ENCODE assay signal across 8 cellular contexts in the genomic region with DNA sequence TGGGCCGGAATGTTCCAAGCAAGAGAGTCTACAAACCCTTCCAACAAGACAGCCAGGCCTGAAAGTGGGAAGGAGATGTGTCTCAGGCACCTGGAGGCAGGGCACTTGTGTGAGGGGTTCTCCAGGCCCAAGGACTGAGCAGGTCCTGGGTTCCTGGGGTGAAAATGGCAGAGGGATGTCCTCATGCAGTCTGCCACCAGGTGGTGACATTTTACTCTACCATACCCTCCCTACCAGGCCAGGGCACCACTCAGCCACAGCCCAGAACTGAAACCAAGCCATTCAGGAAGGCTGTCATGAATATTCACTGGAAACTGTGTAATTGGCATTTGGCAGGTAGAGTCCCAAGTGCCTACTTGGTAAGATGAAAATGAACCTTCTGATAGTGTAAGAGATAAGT.
DNase-seq lines count a peak whose midpoint lies in the region; ATAC-seq, FAIRE-seq and TF ChIP-seq lines count a peak whose summit lies in the region.

No MANE protein-coding gene starts in this region.

- no peak overlapping the region for H4K5ac ChIP-seq in H9 (ENCODE audit: insufficient read length, low read depth, low read length)

- H3K56ac ChIP-seq in H9 (ENCODE audit: insufficient read length, low read depth, low read length) = no peak overlapping the region

- no peak overlapping the region for H3T11ph ChIP-seq in H9 (ENCODE audit: low read length)

- H3K27me3 Mint-ChIP-seq in H9 (ENCODE audit: low read depth) = no peaks in the 10 kb centered on the region; the same call in none of the 2 replicates

- no peak for TF ChIP-seq POLR2A in body of pancreas (IDR thresholded peaks at IDR 0.05)

- DNase-seq in GDM1 (lab: John Stamatoyannopoulos, UW) (peak; percentile 35), H9 (peak; percentile 67), NAMALWA (ENCODE audit: low spot score) (peak; percentile 79), SKM-1 (lab: John Stamatoyannopoulos, UW; ENCODE audit: unreplicated experiment) (peak; percentile 13), body of pancreas (peak; percentile 63 to 74 (median 66)), kidney (no peak)
- DNase-seq in stimulated activated CD4-positive, alpha-beta T cell treated with anti-CD3 and anti-CD28 coated beads, TNF-alpha, amount 100 ng/mL, for 48 hours (ENCODE audit: low read depth in 3 of 3) = peak; percentile 1 to 21 (median 14)

- no peak overlapping the region for H3K27ac Mint-ChIP-seq in H9

- no peaks in the 10 kb centered on the region for H3K79me1 ChIP-seq in H9 (ENCODE audit: insufficient read depth, low read depth, low read length, poor library complexity, severe bottlenecking)

- H3K4me3 ChIP-seq in body of pancreas = no peak overlapping the region
- H3K4me3 ChIP-seq in kidney (ENCODE audit: low read length in 2 of 2) = no peak overlapping the region

- no peak overlapping the region for H2BK5ac ChIP-seq in H9 (ENCODE audit: insufficient read length, low read length)

- H2BK12ac ChIP-seq in H9 (ENCODE audit: insufficient read length, low read depth, low read length) = no peak overlapping the region

- no peaks in the 10 kb centered on the region; the same call in 1 of the 2 replicates for H3K4me1 ChIP-seq in H9 (ENCODE audit: insufficient read depth, low read length)
- peaks cover 5% of the 10 kb centered on the region for H3K4me1 ChIP-seq in body of pancreas
- peaks cover 7 to 14% of the 10 kb centered on the region in 2 donors for H3K4me1 ChIP-seq in kidney (ENCODE audit: control insufficient read depth in 1 of 2, insufficient read depth in 1 of 2, low read depth in 1 of 2, low read length in 2 of 2)

- no peak overlapping the region for H3K23ac ChIP-seq in H9 (ENCODE audit: insufficient read length, low read depth, low read length)

- H3K27ac ChIP-seq in H9 (ENCODE audit: insufficient read length, low read depth, low read length) (no peak overlapping the region), body of pancreas (no peak overlapping the region), kidney (ENCODE audit: low read depth in 2 of 2, low read length in 2 of 2) (no peak overlapping the region)

- no peak overlapping the region for H3K9ac ChIP-seq in H9 (ENCODE audit: extremely low read depth, insufficient read length, low read length)
- H3K9ac ChIP-seq in kidney (ENCODE audit: low read length in 2 of 2) = no peak overlapping the region

- no peaks in the 10 kb centered on the region for H3K9me3 Mint-ChIP-seq in H9

- H2BK15ac ChIP-seq in H9 (ENCODE audit: low read depth, low read length) = no peak overlapping the region

- WGBS in H9 (ENCODE audit: extremely low coverage, insufficient read length, low lambda C conversion rate) = no CpG with 5 or more reads among the region's 1 CpG
- 82 to 87% methylated on average over 1 of the region's 1 CpG for WGBS in body of pancreas, 2 donors

- intact Hi-C loops in body of pancreas (cut with DNase I) = loop anchor here (10.0 kb wide), 1 partner anchor 195 kb away; no protein-coding TSS in a partner anchor
- intact Hi-C loops in kidney (cut with DNase I) = no loop called here

- no peaks in the 10 kb centered on the region for H3K36me3 Mint-ChIP-seq in H9 (ENCODE audit: insufficient read depth in 1 of 3, low read depth in 3 of 3)

- no peaks in the 10 kb centered on the region for H3K79me2 ChIP-seq in H9 (ENCODE audit: insufficient read depth, low read length)

- H3K4me2 ChIP-seq in H9 (ENCODE audit: insufficient read depth, insufficient read length, low read length) = no peak overlapping the region

- FAIRE-seq in kidney (lab: Jason Lieb, UNC) = no peak

- H4K8ac ChIP-seq in H9 (replicated peaks; ENCODE audit: insufficient read length, low read depth, low read length) = no peak overlapping the region

- H3K18ac ChIP-seq in H9 (ENCODE audit: insufficient read length, low read depth, low read length) = no peak overlapping the region

- H2BK120ac ChIP-seq in H9 (ENCODE audit: low read depth, low read length, poor library complexity, severe bottlenecking) = no peak overlapping the region

- H4K91ac ChIP-seq in H9 (ENCODE audit: insufficient read length, low read depth, low read length) = no peak overlapping the region

- no peak overlapping the region for H2BK20ac ChIP-seq in H9 (ENCODE audit: low read depth, low read length, poor library complexity, severe bottlenecking)

- H3K36me3 ChIP-seq in body of pancreas (replicated peaks in 1 of 2; ENCODE audit: insufficient read depth in 1 of 2, low read depth in 2 of 2) = no peaks in the 10 kb centered on the region
- H3K36me3 ChIP-seq in kidney (ENCODE audit: control insufficient read depth in 1 of 2, insufficient read depth in 2 of 2, low read length in 2 of 2) = no peaks in the 10 kb centered on the region

- no peaks in the 10 kb centered on the region for H4K20me1 ChIP-seq in H9 (ENCODE audit: control insufficient read depth, insufficient read depth, insufficient read length)

- no peaks in the 10 kb centered on the region for H3K23me2 ChIP-seq in H9 (ENCODE audit: insufficient read length, low read depth, low read length, poor library complexity, severe bottlenecking)

- no peak overlapping the region for H2AK5ac ChIP-seq in H9 (ENCODE audit: insufficient read length, low read length)

- peaks cover 7 to 14% of the 10 kb centered on the region in 2 experiments for H3K4me1 Mint-ChIP-seq in H9

- H3K14ac ChIP-seq in H9 (ENCODE audit: insufficient read depth, low read length) = no peak overlapping the region

- TF ChIP-seq CTCF in H9 (conservative IDR thresholded peaks at IDR 0.05) = peak; percentile 78
- TF ChIP-seq CTCF in body of pancreas (IDR thresholded peaks at IDR 0.05) = peak; percentile 8 to 74 (median 65)
- peak; percentile 61 for TF ChIP-seq CTCF in kidney (IDR thresholded peaks at IDR 0.05; ENCODE audit: borderline replicate concordance, extremely low read depth, insufficient read depth)

- no peak overlapping the region for H3K4ac ChIP-seq in H9 (ENCODE audit: low read depth, low read length)

- H3K4me3 Mint-ChIP-seq in H9 = no peak overlapping the region

- H3K27me3 ChIP-seq in H9 (ENCODE audit: insufficient read depth, low read length) = no peaks in the 10 kb centered on the region
- H3K27me3 ChIP-seq in body of pancreas = no peaks in the 10 kb centered on the region

- no peak overlapping the region for H2AFZ ChIP-seq in H9 (ENCODE audit: low read length)

- peak; percentile 88 for ATAC-seq in body of pancreas
- no peak for ATAC-seq in GM18519 (IDR thresholded peaks at IDR 0.05; ENCODE audit: low FRiP score, unreplicated experiment)

- no peaks in the 10 kb centered on the region for H3K9me3 ChIP-seq in H9 (ENCODE audit: control insufficient read depth, low read depth, low read length)
- H3K9me3 ChIP-seq in body of pancreas = no peaks in the 10 kb centered on the region
- H3K9me3 ChIP-seq in kidney (ENCODE audit: control insufficient read depth in 1 of 2, low read length in 2 of 2) = no peaks in the 10 kb centered on the region
